ENCODE assay signal across 1 cellular context in the genomic region with DNA sequence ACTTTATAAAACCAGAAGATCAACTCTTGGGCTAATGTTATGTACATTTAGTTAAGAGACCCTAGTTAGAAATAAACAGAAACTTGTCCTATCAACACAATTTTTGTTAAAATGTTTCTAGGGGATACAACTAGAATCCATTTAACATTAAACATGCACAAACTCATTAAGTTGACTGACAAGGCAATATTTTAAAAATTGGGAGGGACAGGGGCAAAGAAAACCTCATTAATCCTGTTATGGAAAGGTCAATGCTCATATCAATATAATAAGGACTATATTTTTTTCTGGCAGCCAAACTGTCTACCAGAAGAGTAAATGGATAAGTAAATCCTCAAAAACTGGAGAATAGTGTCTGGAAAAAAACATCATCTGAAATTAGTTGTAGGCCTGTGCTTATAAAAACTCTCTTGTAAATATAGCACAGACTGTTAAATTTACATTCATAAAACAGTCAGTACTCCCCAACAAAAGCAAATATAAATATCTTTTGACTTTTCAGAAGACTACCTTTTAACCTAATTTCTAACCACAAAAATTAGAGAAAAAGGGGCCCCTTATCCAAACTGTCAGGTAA.
TF ChIP-seq lines count a peak whose summit lies in the region.

No MANE protein-coding gene starts in this region.

TF ChIP-seq in WTC11, 78 proteins besides CTCF, POLR2A, EP300 and RAD21 (continued from another document):
- TF ChIP-seq FOXJ3 (CRISPR knock-in tag; IDR thresholded peaks at IDR 0.05; ENCODE audit: borderline replicate concordance) (no peak), NFE2L1 (CRISPR knock-in tag; IDR thresholded peaks at IDR 0.05) (no peak)
- TF ChIP-seq, protein P1, sequence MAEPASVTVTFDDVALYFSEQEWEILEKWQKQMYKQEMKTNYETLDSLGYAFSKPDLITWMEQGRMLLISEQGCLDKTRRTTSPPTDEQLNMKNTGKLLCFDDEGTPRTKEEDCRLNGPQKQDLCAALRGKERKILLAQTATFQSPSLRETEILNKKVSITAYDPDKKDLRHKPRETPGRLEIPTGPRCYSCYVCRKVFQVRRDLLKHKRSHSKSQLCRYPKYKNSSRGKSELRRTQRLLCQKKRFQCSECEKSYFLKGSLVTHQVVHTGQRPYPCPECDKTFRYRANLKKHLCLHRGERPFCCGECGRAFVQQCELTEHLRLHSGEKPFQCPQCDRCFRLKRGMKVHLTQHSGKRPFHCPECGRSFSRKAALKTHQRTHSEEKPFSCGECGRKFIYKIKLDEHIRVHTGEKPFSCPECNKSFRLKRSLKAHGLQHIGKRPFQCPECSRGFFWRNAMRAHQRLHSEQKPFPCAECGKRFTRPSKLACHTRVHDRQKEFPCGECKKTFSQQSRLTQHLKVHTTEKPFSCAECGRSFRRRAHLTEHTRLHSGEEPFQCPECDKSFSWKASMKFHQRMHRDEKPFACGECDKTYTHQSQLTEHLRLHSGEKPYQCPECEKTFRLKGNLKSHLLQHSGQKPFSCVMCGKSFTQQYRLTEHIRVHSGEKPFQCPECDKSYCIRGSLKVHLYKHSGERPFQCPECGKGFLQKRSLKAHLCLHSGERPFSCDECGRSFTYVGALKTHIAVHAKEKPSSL (CRISPR knock-in tag; conservative IDR thresholded peaks at IDR 0.05) = no peak
- TF ChIP-seq, protein P2, sequence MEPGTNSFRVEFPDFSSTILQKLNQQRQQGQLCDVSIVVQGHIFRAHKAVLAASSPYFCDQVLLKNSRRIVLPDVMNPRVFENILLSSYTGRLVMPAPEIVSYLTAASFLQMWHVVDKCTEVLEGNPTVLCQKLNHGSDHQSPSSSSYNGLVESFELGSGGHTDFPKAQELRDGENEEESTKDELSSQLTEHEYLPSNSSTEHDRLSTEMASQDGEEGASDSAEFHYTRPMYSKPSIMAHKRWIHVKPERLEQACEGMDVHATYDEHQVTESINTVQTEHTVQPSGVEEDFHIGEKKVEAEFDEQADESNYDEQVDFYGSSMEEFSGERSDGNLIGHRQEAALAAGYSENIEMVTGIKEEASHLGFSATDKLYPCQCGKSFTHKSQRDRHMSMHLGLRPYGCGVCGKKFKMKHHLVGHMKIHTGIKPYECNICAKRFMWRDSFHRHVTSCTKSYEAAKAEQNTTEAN (CRISPR knock-in tag; IDR thresholded peaks at IDR 0.05) = no peak
- TF ChIP-seq, protein P3, sequence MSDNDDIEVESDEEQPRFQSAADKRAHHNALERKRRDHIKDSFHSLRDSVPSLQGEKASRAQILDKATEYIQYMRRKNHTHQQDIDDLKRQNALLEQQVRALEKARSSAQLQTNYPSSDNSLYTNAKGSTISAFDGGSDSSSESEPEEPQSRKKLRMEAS (CRISPR knock-in tag; IDR thresholded peaks at IDR 0.05) = no peak
TF ChIP-seq in WTC11: peak in this region for 0.
